In the genomic region with DNA sequence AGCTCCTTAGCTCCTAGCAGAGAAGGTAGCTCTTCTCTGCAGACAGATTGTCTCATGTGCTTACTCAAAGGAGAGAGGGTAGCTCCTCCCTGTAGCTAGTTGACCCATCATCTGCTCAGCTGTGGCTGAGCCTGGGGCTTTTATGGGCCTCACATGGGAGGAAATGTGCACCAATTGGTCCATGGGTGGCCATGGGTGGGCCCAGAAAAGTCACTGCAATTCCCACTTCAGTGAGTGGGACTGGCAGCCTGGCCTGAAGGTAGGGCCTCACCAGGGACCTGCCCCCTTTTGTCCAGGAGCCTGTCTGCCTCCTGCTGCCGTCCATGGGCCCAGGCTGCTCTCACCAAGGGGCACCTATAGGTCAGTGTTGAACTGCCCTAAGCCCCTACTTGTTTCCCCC, we compare ENCODE assay signal across 21 cellular contexts.
DNase-seq lines count a peak whose midpoint lies in the region; ATAC-seq, FAIRE-seq and TF ChIP-seq lines count a peak whose summit lies in the region.
"Had no signal": no experiment of that assay in that cellular context is flagged by ENCODE, and none has a peak within 500 bp of the region (broad histone marks: within the 10 kb centered on the region; RNA-seq: fewer than 3 reads in every experiment).

No MANE protein-coding gene starts in this region.

- 0 out of 2 replicates have a peak, but pooled peaks cover 5% of the 10 kb centered on the region for H3K9me1 ChIP-seq in IMR-90 (ENCODE audit: insufficient read depth, low read length)

- no peak overlapping the region for H3K4me3 Mint-ChIP-seq in astrocyte (ENCODE audit: unreplicated experiment)
- H3K4me3 Mint-ChIP-seq: B cell; CD8-positive, alpha-beta T cell; GM23338 had no signal

- H3K56ac ChIP-seq in IMR-90 (ENCODE audit: extremely low read depth, insufficient read depth, low read length): no peak overlapping the region

- dilution Hi-C loops in IMR-90 (cut with HindIII; ENCODE audit: low sequenced_read_pairs, unreplicated experiment): no loop called here

- H3K36me3 Mint-ChIP-seq in astrocyte (ENCODE audit: low read depth, unreplicated experiment): peaks cover 3% of the 10 kb centered on the region
- H3K36me3 Mint-ChIP-seq: CD8-positive, alpha-beta T cell had no signal

- POLR2A ChIA-PET in IMR-90 (lab: Charles Lee; ENCODE audit: unreplicated experiment): no interaction called here

- TF ChIP-seq POLR2A in IMR-90 (IDR thresholded peaks at IDR 0.05; ENCODE audit: low read depth, low read length): no peak
- TF ChIP-seq POLR2A in spleen (IDR thresholded peaks at IDR 0.05): no peak

- H4K91ac ChIP-seq in IMR-90 (ENCODE audit: insufficient read depth, low read depth, low read length): no peak overlapping the region
- H4K91ac ChIP-seq in mesenchymal stem cell (ENCODE audit: low read length): peak overlapping the region; percentile 86

- TF ChIP-seq CTCF in IMR-90 (conservative IDR thresholded peaks at IDR 0.05; ENCODE audit: low read depth, low read length): no peak
- TF ChIP-seq CTCF in astrocyte (IDR thresholded peaks at IDR 0.05; ENCODE audit: insufficient read depth, low read depth, low read length): no peak
- TF ChIP-seq CTCF in spleen (IDR thresholded peaks at IDR 0.05 in 8 of 11, conservative IDR thresholded peaks at IDR 0.05 in 3 of 11): no peak
- no peak for TF ChIP-seq CTCF in MM.1S (IDR thresholded peaks at IDR 0.05; ENCODE audit: low read length)

- peak overlapping the region; percentile 67 for H2AK5ac ChIP-seq in IMR-90 (ENCODE audit: low read depth, low read length)
- no peak overlapping the region for H2AK5ac ChIP-seq in mesenchymal stem cell (ENCODE audit: low read length, severe bottlenecking)

- H3K9me3 ChIP-seq in IMR-90 (ENCODE audit: control insufficient read depth, insufficient read depth, low read length): 0 out of 2 replicates have a peak, but pooled peaks cover 4% of the 10 kb centered on the region
- no peaks in the 10 kb centered on the region for H3K9me3 ChIP-seq in astrocyte (ENCODE audit: insufficient read depth, low read depth, low read length)
- no peaks in the 10 kb centered on the region for H3K9me3 ChIP-seq in mesenchymal stem cell (ENCODE audit: control insufficient read depth, low read length)
- peaks cover 0 to 48% (median 35%) of the 10 kb centered on the region in 8 donors for H3K9me3 ChIP-seq in spleen
- no peaks in the 10 kb centered on the region for H3K9me3 ChIP-seq in MM.1S (replicated peaks; ENCODE audit: insufficient read depth, low read length)

- H3K9me2 ChIP-seq in MM.1S (replicated peaks; ENCODE audit: insufficient read depth, low read length): no peaks in the 10 kb centered on the region

- H3K23ac ChIP-seq in IMR-90 (ENCODE audit: low read depth, low read length) (no peak overlapping the region), mesenchymal stem cell (ENCODE audit: low read length in 2 of 2) (no peak overlapping the region)

- TF ChIP-seq RAD21 in IMR-90 (IDR thresholded peaks at IDR 0.05; ENCODE audit: low read length): no peak

- H2AFZ ChIP-seq in IMR-90 (replicated peaks; ENCODE audit: low read length, poor library complexity) (no peak overlapping the region), astrocyte (ENCODE audit: low read depth, low read length) (no peak overlapping the region), mesenchymal stem cell (ENCODE audit: low read depth, low read length) (no peak overlapping the region), MM.1S (ENCODE audit: low read length) (no peak overlapping the region)
- H2AFZ ChIP-seq: GM23338 had no signal

- H3K4me2 ChIP-seq in IMR-90 (ENCODE audit: low read depth, low read length) (no peak overlapping the region), astrocyte (ENCODE audit: low read length) (no peak overlapping the region), mesenchymal stem cell (ENCODE audit: low read length, poor library complexity, severe bottlenecking) (no peak overlapping the region), MM.1S (ENCODE audit: low read depth, low read length) (no peak overlapping the region)
- H3K4me2 ChIP-seq: BLaER1 treated with 17β-estradiol and CSF1 and Interleukin-3, amounts not matched to agents 10 nM and 100 nM; GM23338 had no signal

- H2BK15ac ChIP-seq in IMR-90 (ENCODE audit: low read depth, low read length) (no peak overlapping the region), mesenchymal stem cell (ENCODE audit: low read depth, poor library complexity, severe bottlenecking) (peak overlapping the region; percentile 6)

- H3K79me2 ChIP-seq in astrocyte (ENCODE audit: insufficient read depth, low read length): peaks cover 8% of the 10 kb centered on the region
- no peaks in the 10 kb centered on the region for H3K79me2 ChIP-seq in MM.1S (ENCODE audit: low read length)

- peaks cover 6% of the 10 kb centered on the region for H3K9me3 Mint-ChIP-seq in astrocyte (ENCODE audit: unreplicated experiment)

- no peaks in the 10 kb centered on the region for H3K27me3 ChIP-seq in IMR-90 (ENCODE audit: control insufficient read depth, insufficient read depth, low read length)
- no peaks in the 10 kb centered on the region for H3K27me3 ChIP-seq in astrocyte (ENCODE audit: insufficient read depth, low read length)
- no peaks in the 10 kb centered on the region for H3K27me3 ChIP-seq in mesenchymal stem cell (ENCODE audit: control insufficient read depth in 1 of 2, insufficient read depth in 1 of 2, low read length in 2 of 2)
- no peaks in the 10 kb centered on the region for H3K27me3 ChIP-seq in spleen (replicated peaks in 1 of 7)
- H3K27me3 ChIP-seq in MM.1S (replicated peaks; ENCODE audit: insufficient read depth, low read length): no peaks in the 10 kb centered on the region
- H3K27me3 ChIP-seq: BLaER1 treated with 17β-estradiol and CSF1 and Interleukin-3, amounts not matched to agents 10 nM and 100 nM had no signal

- no peak overlapping the region for H2AK9ac ChIP-seq in IMR-90 (replicated peaks; ENCODE audit: low read depth, low read length, poor library complexity)

- DNase-seq in IMR-90: no peak
- no peak for DNase-seq in astrocyte (ENCODE audit: low read depth)
- no peak for DNase-seq in mesenchymal stem cell
- peak; percentile 25 for DNase-seq in spleen
- no peak for DNase-seq in dermis blood vessel endothelial cell
- DNase-seq in MM.1S: no peak
- no peak for DNase-seq in DMS53 treated with DMSO at 0.1 percent for 48 hours (lab: John Stamatoyannopoulos, UW; ENCODE audit: unreplicated experiment)
- no peak for DNase-seq in SKM-1 treated with dmso at 0.1 percent for 144 hours (lab: John Stamatoyannopoulos, UW; ENCODE audit: unreplicated experiment)
- DNase-seq: CD8-positive, alpha-beta T cell; COR-L47; DMS 273 treated with DMSO at 0.1 percent for 48 hours; DMS53; GDM1; H7 had no signal

- no TSS peak for BruUV-seq in IMR-90 (replicated peaks; lab: Mats Ljungman, UMichigan)

- H3K27me3 Mint-ChIP-seq in astrocyte (ENCODE audit: low read depth, unreplicated experiment): no peaks in the 10 kb centered on the region
- H3K27me3 Mint-ChIP-seq: B cell had no signal

- H2BK5ac ChIP-seq in IMR-90 (ENCODE audit: low read depth, low read length, poor library complexity, severe bottlenecking) (no peak overlapping the region), mesenchymal stem cell (ENCODE audit: low read depth, low read length, poor library complexity, severe bottlenecking) (no peak overlapping the region)

- peaks cover 14% of the 10 kb centered on the region for H3K4me1 ChIP-seq in IMR-90 (ENCODE audit: control insufficient read depth, insufficient read depth, low read length)
- no peaks in the 10 kb centered on the region for H3K4me1 ChIP-seq in astrocyte (ENCODE audit: insufficient read depth, low read length)
- peaks cover 5% of the 10 kb centered on the region for H3K4me1 ChIP-seq in mesenchymal stem cell (ENCODE audit: control insufficient read depth, insufficient read depth, low read depth, low read length)
- no peaks in the 10 kb centered on the region for H3K4me1 ChIP-seq in spleen
- H3K4me1 ChIP-seq in MM.1S (ENCODE audit: low read length): no peaks in the 10 kb centered on the region
- H3K4me1 ChIP-seq: BLaER1 treated with 17β-estradiol and CSF1 and Interleukin-3, amounts not matched to agents 10 nM and 100 nM had no signal

- intact Hi-C loops in IMR-90 (cut with micrococcal nuclease): no loop called here
- intact Hi-C loops in spleen (cut with DNase I; ENCODE audit: low total_unique reads): no loop called here

- H3K14ac ChIP-seq in IMR-90 (replicated peaks; ENCODE audit: low read depth, low read length) (no peak overlapping the region), mesenchymal stem cell (ENCODE audit: low read length in 2 of 2) (peak overlapping the region in 1 of 2 experiments; percentile 56)

- H3K4me1 Mint-ChIP-seq in astrocyte (ENCODE audit: low read depth, unreplicated experiment): peaks cover 21% of the 10 kb centered on the region
- H3K4me1 Mint-ChIP-seq: B cell had no signal

- no peak overlapping the region for H4K5ac ChIP-seq in IMR-90 (ENCODE audit: low read depth, low read length)

- H4K8ac ChIP-seq in IMR-90 (ENCODE audit: low read depth in 2 of 2, low read length in 2 of 2) (no peak overlapping the region), mesenchymal stem cell (ENCODE audit: low read length) (peak overlapping the region; percentile 19)

- H3K79me1 ChIP-seq in IMR-90 (ENCODE audit: low read depth in 1 of 2, low read length in 2 of 2) (peaks cover 4% of the 10 kb centered on the region in 2 experiments; a peak in 3 of 4 replicates), mesenchymal stem cell (replicated peaks; ENCODE audit: low read length, poor library complexity, severe bottlenecking) (peaks cover 15% of the 10 kb centered on the region)

- H3K18ac ChIP-seq in IMR-90 (ENCODE audit: low read depth, low read length): no peak overlapping the region; the same call in 1 of the 2 replicates
- H3K18ac ChIP-seq in mesenchymal stem cell (ENCODE audit: low read depth in 1 of 2, low read length in 2 of 2): peak overlapping the region; percentile 41 to 78

- no peak overlapping the region for H3K27ac ChIP-seq in IMR-90 (ENCODE audit: insufficient read depth, low read length)
- H3K27ac ChIP-seq in astrocyte (ENCODE audit: low read depth, low read length): no peak overlapping the region
- H3K27ac ChIP-seq in mesenchymal stem cell (ENCODE audit: low read length, poor library complexity, severe bottlenecking): no peak overlapping the region
- no peak overlapping the region for H3K27ac ChIP-seq in spleen
- H3K27ac ChIP-seq in MM.1S (ENCODE audit: low read length): no peak overlapping the region
- H3K27ac ChIP-seq: BLaER1 treated with 17β-estradiol and CSF1 and Interleukin-3, amounts not matched to agents 10 nM and 100 nM; HL-60 had no signal

- peak overlapping the region; percentile 26 for H3K27ac Mint-ChIP-seq in astrocyte (ENCODE audit: unreplicated experiment)
- H3K27ac Mint-ChIP-seq: B cell; CD8-positive, alpha-beta T cell; GM23338 had no signal

- H4K20me1 ChIP-seq in IMR-90 (ENCODE audit: insufficient read depth, low read length): no peaks in the 10 kb centered on the region
- H4K20me1 ChIP-seq in astrocyte (ENCODE audit: insufficient read depth, low read length): no peaks in the 10 kb centered on the region
- no peaks in the 10 kb centered on the region for H4K20me1 ChIP-seq in MM.1S (ENCODE audit: insufficient read depth, low read length)
- H4K20me1 ChIP-seq: BLaER1 treated with 17β-estradiol and CSF1 and Interleukin-3, amounts not matched to agents 10 nM and 100 nM had no signal

- H3K9ac ChIP-seq in IMR-90 (ENCODE audit: low read depth, low read length) (no peak overlapping the region), astrocyte (ENCODE audit: low read length) (no peak overlapping the region), mesenchymal stem cell (ENCODE audit: low read length) (no peak overlapping the region), MM.1S (ENCODE audit: low read length) (no peak overlapping the region)
- H3K9ac ChIP-seq: BLaER1 treated with 17β-estradiol and CSF1 and Interleukin-3, amounts not matched to agents 10 nM and 100 nM had no signal

- H3K4me3 ChIP-seq in IMR-90 (ENCODE audit: insufficient read depth, low read depth, low read length) (no peak overlapping the region), astrocyte (ENCODE audit: insufficient read depth, low read depth, low read length) (no peak overlapping the region), mesenchymal stem cell (ENCODE audit: insufficient read depth in 1 of 2, low read depth in 1 of 2, low read length in 2 of 2) (no peak overlapping the region), spleen (no peak overlapping the region), MM.1S (ENCODE audit: low read length) (no peak overlapping the region)
- H3K4me3 ChIP-seq: BLaER1 treated with 17β-estradiol and CSF1 and Interleukin-3, amounts not matched to agents 10 nM and 100 nM; GM23338; K562 had no signal

- H2BK120ac ChIP-seq in IMR-90 (ENCODE audit: low read depth, low read length) (0 out of 2 replicates have a peak overlapping the region, but pooled peaks have one; percentile 70), mesenchymal stem cell (ENCODE audit: low read depth, low read length) (no peak overlapping the region)

- CTCF ChIA-PET in IMR-90 (lab: Yijun Ruan, JAX): interaction anchor here (0.6 kb wide), 1 partner anchor 11 kb away, joined by 3 read pairs; no protein-coding TSS in a partner anchor

- no peak overlapping the region for H3K4ac ChIP-seq in IMR-90 (ENCODE audit: low read depth, low read length)
- peak overlapping the region; percentile 8 to 57 for H3K4ac ChIP-seq in mesenchymal stem cell (ENCODE audit: low read depth in 1 of 2, low read length in 2 of 2)

- in situ Hi-C loops in IMR-90 (cut with MboI; ENCODE audit: low sequenced_read_pairs): no loop called here

- H3K36me3 ChIP-seq in IMR-90 (ENCODE audit: control insufficient read depth, insufficient read depth, low read length) (no peaks in the 10 kb centered on the region), astrocyte (ENCODE audit: insufficient read depth, low read length) (no peaks in the 10 kb centered on the region), mesenchymal stem cell (ENCODE audit: control insufficient read depth in 1 of 2, insufficient read depth in 2 of 2, low read depth in 1 of 2, low read length in 2 of 2) (no peaks in the 10 kb centered on the region), spleen (no peaks in the 10 kb centered on the region), MM.1S (replicated peaks; ENCODE audit: insufficient read depth, low read length) (no peaks in the 10 kb centered on the region)
- H3K36me3 ChIP-seq: BLaER1 treated with 17β-estradiol and CSF1 and Interleukin-3, amounts not matched to agents 10 nM and 100 nM had no signal

- no peak for ATAC-seq in IMR-90 (ENCODE audit: low read depth)
- ATAC-seq: CD8-positive, alpha-beta T cell; GM23338; K562 had no signal

- no peak for FAIRE-seq in astrocyte (lab: Jason Lieb, UNC)
- FAIRE-seq: GM12892, GM18507, K562 had no signal

- no peaks in the 10 kb centered on the region for H3F3A ChIP-seq in MM.1S (ENCODE audit: insufficient read depth, low read length)

- no CpG with 5 or more reads among the region's 1 CpG for WGBS in IMR-90 (ENCODE audit: extremely low coverage in 2 of 2, insufficient read length in 1 of 2), 2 experiments
- 83% methylated on average over 1 of the region's 1 CpG for WGBS in mesenchymal stem cell
- WGBS in spleen, 5 donors: 50 to 100% (median 72%) methylated on average over 1 of the region's 1 CpG

- H2BK12ac ChIP-seq in mesenchymal stem cell (ENCODE audit: low read length in 2 of 2): peak overlapping the region; percentile 8 to 34

- no peak overlapping the region for H2BK20ac ChIP-seq in IMR-90 (ENCODE audit: low read depth, low read length)
